ENCODE assay signal across 1 cellular context in the genomic region with DNA sequence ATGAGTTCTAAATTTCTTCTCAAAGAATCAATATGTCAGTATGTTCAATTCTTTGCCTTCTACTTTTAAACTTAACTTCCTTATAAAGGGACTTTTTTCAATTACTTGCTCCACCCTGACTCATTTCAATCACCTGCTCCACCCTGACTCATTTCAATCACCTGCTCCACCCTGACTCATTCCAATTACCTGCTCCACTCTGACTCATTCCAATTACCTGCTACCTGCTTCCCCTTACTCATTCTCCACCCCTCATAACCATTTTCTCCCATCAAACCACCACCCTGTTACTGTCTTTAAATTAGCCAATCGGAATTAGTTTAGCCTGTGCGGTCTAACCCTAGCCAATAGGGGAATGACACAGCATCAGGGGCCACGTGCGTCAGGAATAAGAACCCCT. TPM values are rescaled to one million over a fixed set of nuclear protein-coding genes. Genes with fewer than 3 reads are reported as not detected.
"Had no signal": no experiment of that assay in that cellular context is flagged by ENCODE, and none has a peak within 500 bp of the region (broad histone marks: within the 10 kb centered on the region; RNA-seq: fewer than 3 reads in every experiment).

No MANE protein-coding gene starts in this region.

RNA-seq across cellular contexts. Expression of a gene that starts 40.3 kb away (rescaled TPM):
- total RNA-seq: naive thymus-derived CD8-positive, alpha-beta T cell had no signal
- polyA plus RNA-seq: naive thymus-derived CD8-positive, alpha-beta T cell had no signal
